Comparison of ENCODE assay signal across 8 cellular contexts in genomic region chr10:73247509-73248258, GRCh38. TPM values are rescaled to one million over a fixed set of nuclear protein-coding genes. Genes with fewer than 3 reads are reported as not detected.
DNase-seq lines count a peak whose midpoint lies in the region; ATAC-seq and TF ChIP-seq lines count a peak whose summit lies in the region.

No MANE protein-coding gene starts in this region.

- CTCF ChIA-PET in activated CD8-positive, alpha-beta memory T cell treated with anti-CD3 and anti-CD28 coated beads, Interleukin-2, amount 10 ng/mL, durations not matched to agents 7 days and 5 days (lab: Charles Lee): interaction anchor here (0.9 to 2.2 kb wide), 6 partner anchors 8 to 396 kb away, joined by 3 to 12 read pairs (median 6); partner anchors contain the start of gene P4HA1
- CTCF ChIA-PET in activated CD4-positive, alpha-beta memory T cell treated with anti-CD3 and anti-CD28 coated beads for 36 hours (lab: Charles Lee): interaction anchor here (0.9 to 1.7 kb wide), 6 partner anchors 10 to 167 kb away, joined by 3 to 7 read pairs (median 3); no protein-coding TSS in a partner anchor

- H3K27me3 ChIP-seq in iPS-18a (ENCODE audit: control insufficient read depth, insufficient read depth, low read length) (no peaks in the 10 kb centered on the region), thoracic aorta (replicated peaks; ENCODE audit: insufficient read depth) (no peaks in the 10 kb centered on the region)

- peaks cover 69% of the 10 kb centered on the region for H3K36me3 Mint-ChIP-seq in activated CD8-positive, alpha-beta memory T cell treated with anti-CD3 and anti-CD28 coated beads, Interleukin-2, amount 10 ng/mL, durations not matched to agents 7 days and 5 days
- H3K36me3 Mint-ChIP-seq in activated CD4-positive, alpha-beta memory T cell treated with anti-CD3 and anti-CD28 coated beads for 36 hours: peaks cover 81% of the 10 kb centered on the region

- H3K4me3 ChIP-seq in iPS-18a (ENCODE audit: low read length) (peak overlapping the region; percentile 97), thoracic aorta (peak overlapping the region; percentile 80)

- H3K27ac Mint-ChIP-seq in activated CD8-positive, alpha-beta memory T cell treated with anti-CD3 and anti-CD28 coated beads, Interleukin-2, amount 10 ng/mL, durations not matched to agents 7 days and 5 days: peak overlapping the region; percentile 96
- peak overlapping the region; percentile 94 for H3K27ac Mint-ChIP-seq in activated CD4-positive, alpha-beta memory T cell treated with anti-CD3 and anti-CD28 coated beads for 36 hours

- H3K9me3 Mint-ChIP-seq in activated CD8-positive, alpha-beta memory T cell treated with anti-CD3 and anti-CD28 coated beads, Interleukin-2, amount 10 ng/mL, durations not matched to agents 7 days and 5 days (ENCODE audit: low read depth): no peaks in the 10 kb centered on the region
- H3K9me3 Mint-ChIP-seq in activated CD4-positive, alpha-beta memory T cell treated with anti-CD3 and anti-CD28 coated beads for 36 hours: no peaks in the 10 kb centered on the region

- peaks cover 62% of the 10 kb centered on the region for H3K4me1 Mint-ChIP-seq in activated CD8-positive, alpha-beta memory T cell treated with anti-CD3 and anti-CD28 coated beads, Interleukin-2, amount 10 ng/mL, durations not matched to agents 7 days and 5 days
- peaks cover 63% of the 10 kb centered on the region for H3K4me1 Mint-ChIP-seq in activated CD4-positive, alpha-beta memory T cell treated with anti-CD3 and anti-CD28 coated beads for 36 hours (ENCODE audit: low read depth)

- no peak for DNase-seq in activated CD8-positive, alpha-beta memory T cell treated with anti-CD3 and anti-CD28 coated beads, Interleukin-2, amount 10 ng/mL, durations not matched to agents 7 days and 5 days
- no peak for DNase-seq in activated CD8-positive, alpha-beta memory T cell treated with anti-CD3 and anti-CD28 coated beads, Interleukin-2, amount 50 U/mL, for 48 hours
- no peak for DNase-seq in activated CD4-positive, alpha-beta memory T cell treated with anti-CD3 and anti-CD28 coated beads for 36 hours
- DNase-seq in thoracic aorta (ENCODE audit: low spot score) (no peak), AG20443 (ENCODE audit: low spot score) (no peak), NCI-H526 treated with DMSO at 0.1 percent for 48 hours (lab: John Stamatoyannopoulos, UW) (no peak), T1000 (lab: John Stamatoyannopoulos, UW) (no peak)

- peak overlapping the region; percentile 96 for H3K4me3 Mint-ChIP-seq in activated CD8-positive, alpha-beta memory T cell treated with anti-CD3 and anti-CD28 coated beads, Interleukin-2, amount 10 ng/mL, durations not matched to agents 7 days and 5 days
- peak overlapping the region; percentile 99 for H3K4me3 Mint-ChIP-seq in activated CD4-positive, alpha-beta memory T cell treated with anti-CD3 and anti-CD28 coated beads for 36 hours

- H3K4me1 ChIP-seq in iPS-18a (ENCODE audit: control insufficient read depth, low read depth, low read length): peaks cover 6% of the 10 kb centered on the region
- H3K4me1 ChIP-seq in thoracic aorta (ENCODE audit: control insufficient read depth in 1 of 2, low read depth in 2 of 2): peaks cover 16 to 36% of the 10 kb centered on the region in 2 donors

- peak overlapping the region; percentile 96 for H3K9ac ChIP-seq in iPS-18a (ENCODE audit: low read length)

- no peaks in the 10 kb centered on the region for H3K27me3 Mint-ChIP-seq in activated CD8-positive, alpha-beta memory T cell treated with anti-CD3 and anti-CD28 coated beads, Interleukin-2, amount 10 ng/mL, durations not matched to agents 7 days and 5 days
- no peaks in the 10 kb centered on the region for H3K27me3 Mint-ChIP-seq in activated CD4-positive, alpha-beta memory T cell treated with anti-CD3 and anti-CD28 coated beads for 36 hours

- H3K36me3 ChIP-seq in iPS-18a (ENCODE audit: control insufficient read depth, low read depth, low read length): peaks cover 48% of the 10 kb centered on the region
- no peaks in the 10 kb centered on the region for H3K36me3 ChIP-seq in thoracic aorta

- no peak for TF ChIP-seq CTCF in thoracic aorta (IDR thresholded peaks at IDR 0.05)

- intact Hi-C loops in activated CD4-positive, alpha-beta memory T cell treated with anti-CD3 and anti-CD28 coated beads for 36 hours (cut with micrococcal nuclease): loop anchor here (1.0 to 2.0 kb wide), 5 partner anchors 79 to 379 kb away; partner anchors contain the start of genes ECD, FAM149B1, P4HA1 and PPP3CB

- POLR2A ChIA-PET in activated CD4-positive, alpha-beta memory T cell treated with anti-CD3 and anti-CD28 coated beads for 36 hours (lab: Charles Lee): interaction anchor here (0.7 to 1.8 kb wide), 11 partner anchors 9 to 396 kb away, joined by 3 to 11 read pairs (median 4); partner anchors contain the start of genes ANXA7, CFAP70 and PPP3CB

- H3K27ac ChIP-seq in iPS-18a (ENCODE audit: low read length) (peak overlapping the region; percentile 86), thoracic aorta (peak overlapping the region; percentile 73 to 74)

- H3K9me3 ChIP-seq in iPS-18a (ENCODE audit: control insufficient read depth, low read depth, low read length) (no peaks in the 10 kb centered on the region), thoracic aorta (no peaks in the 10 kb centered on the region)

- no peak for ATAC-seq in activated CD8-positive, alpha-beta memory T cell treated with anti-CD3 and anti-CD28 coated beads, Interleukin-2, amount 10 ng/mL, durations not matched to agents 7 days and 5 days
- no peak for ATAC-seq in thoracic aorta (ENCODE audit: insufficient number of reproducible peaks, low FRiP score, low read depth)

RNA-seq across cellular contexts. Expression of gene DNAJC9, which starts 0.6 kb away (rescaled TPM):
- 10 to 100 TPM; 63.5 to 65.1 TPM for total RNA-seq in activated CD8-positive, alpha-beta memory T cell treated with anti-CD3 and anti-CD28 coated beads, Interleukin-2, amount 10 ng/mL, durations not matched to agents 7 days and 5 days
- 10 to 100 TPM; 45.8 to 49.3 TPM for total RNA-seq in activated CD4-positive, alpha-beta memory T cell treated with anti-CD3 and anti-CD28 coated beads for 36 hours
- 10 to 100 TPM; 13.9 to 17.8 TPM for total RNA-seq in thoracic aorta

RNA-seq across cellular contexts. Expression of gene MRPS16, which starts 4.8 kb away (rescaled TPM):
- total RNA-seq in activated CD8-positive, alpha-beta memory T cell treated with anti-CD3 and anti-CD28 coated beads, Interleukin-2, amount 10 ng/mL, durations not matched to agents 7 days and 5 days: 100 to 1,000 TPM in 1 of 2 experiments, 10 to 100 TPM in 1; 79.2 to 110 TPM
- total RNA-seq in activated CD4-positive, alpha-beta memory T cell treated with anti-CD3 and anti-CD28 coated beads for 36 hours: 100 to 1,000 TPM; 136 to 139 TPM
- total RNA-seq in thoracic aorta: 10 to 100 TPM; 29.3 to 41.2 TPM
